In the genomic region with DNA sequence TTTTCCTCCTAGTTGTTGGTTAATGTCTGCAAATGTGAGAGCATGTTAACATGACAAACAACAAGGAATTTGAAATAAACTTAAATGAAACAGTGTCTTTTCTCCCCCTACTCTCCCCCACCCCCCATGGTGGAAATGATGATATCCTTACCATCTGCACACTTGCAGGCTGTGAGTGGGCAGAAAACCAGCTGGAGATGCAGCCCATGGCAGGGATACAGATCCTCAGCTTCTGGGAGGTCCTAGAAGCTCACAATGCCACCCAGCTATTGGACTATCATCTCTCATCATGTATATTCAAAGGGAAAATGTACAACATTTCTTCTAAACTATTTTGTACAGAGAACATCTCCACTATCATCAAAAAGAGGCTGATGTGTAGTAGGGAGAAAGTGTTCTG, we compare ENCODE assay signal across 16 cellular contexts.
DNase-seq lines count a peak whose midpoint lies in the region; ATAC-seq and TF ChIP-seq lines count a peak whose summit lies in the region.
"Had no signal": no experiment of that assay in that cellular context is flagged by ENCODE, and none has a peak within 500 bp of the region (broad histone marks: within the 10 kb centered on the region; RNA-seq: fewer than 3 reads in every experiment).

No MANE protein-coding gene starts in this region.

- H3K4me3 ChIP-seq in neural cell (ENCODE audit: low read length) = peak overlapping the region; percentile 7
- H3K4me3 ChIP-seq in stomach smooth muscle (ENCODE audit: low read length in 2 of 2) = no peak overlapping the region
- H3K4me3 ChIP-seq: GM23338 had no signal

- H3K4me2 ChIP-seq in neural cell (ENCODE audit: low read length) = no peak overlapping the region
- H3K4me2 ChIP-seq: GM23338 had no signal

- H3K27ac Mint-ChIP-seq in activated T-helper 2 cell treated with anti-CD3 and anti-CD28 coated beads, Interferon-gamma antibody, Interleukin-2, Interleukin-4, amounts not matched to agents 10 μg/mL and 5 μg/mL and 100 μg/mL, durations not matched to agents 14 hours and 24 hours and 36 hours = peak overlapping the region; percentile 10
- H3K27ac Mint-ChIP-seq: CD4-positive, alpha-beta T cell; GM23338 had no signal

- H3K4me1 ChIP-seq in stomach smooth muscle (ENCODE audit: control insufficient read depth, insufficient read depth, low read length) = peaks cover 13% of the 10 kb centered on the region
- H3K4me1 ChIP-seq: Caco-2 had no signal

- H3K27me3 ChIP-seq in neural cell (ENCODE audit: insufficient read depth, low read depth, low read length) = no peaks in the 10 kb centered on the region
- H3K27me3 ChIP-seq in stomach smooth muscle (ENCODE audit: control insufficient read depth in 1 of 2, insufficient read depth in 2 of 2, low read length in 2 of 2) = no peaks in the 10 kb centered on the region
- H3K27me3 ChIP-seq: BE2C had no signal

- intact Hi-C loops in activated T-helper 2 cell treated with anti-CD3 and anti-CD28 coated beads, Interferon-gamma antibody, Interleukin-2, Interleukin-4, amounts not matched to agents 10 μg/mL and 5 μg/mL and 100 μg/mL, durations not matched to agents 14 hours and 24 hours and 36 hours (cut with micrococcal nuclease) = no loop called here

- no peaks in the 10 kb centered on the region for H3K9me3 ChIP-seq in neural cell (ENCODE audit: low read length)
- H3K9me3 ChIP-seq in stomach smooth muscle (ENCODE audit: control insufficient read depth in 2 of 2, low read length in 2 of 2) = no peaks in the 10 kb centered on the region
- H3K9me3 ChIP-seq: BE2C, Caco-2 had no signal

- H4K20me1 ChIP-seq in neural cell (ENCODE audit: insufficient read depth) = no peaks in the 10 kb centered on the region

- no peaks in the 10 kb centered on the region for H3K27me3 Mint-ChIP-seq in activated T-helper 2 cell treated with anti-CD3 and anti-CD28 coated beads, Interferon-gamma antibody, Interleukin-2, Interleukin-4, amounts not matched to agents 10 μg/mL and 5 μg/mL and 100 μg/mL, durations not matched to agents 14 hours and 24 hours and 36 hours (ENCODE audit: low read depth)
- H3K27me3 Mint-ChIP-seq: CD4-positive, alpha-beta T cell had no signal

- DNase-seq in NCI-H1694 treated with DMSO at 0.1 percent for 48 hours (lab: John Stamatoyannopoulos, UW) (peak; percentile 28), NCI-H1694 (lab: John Stamatoyannopoulos, UW) (no peak)
- no peak for DNase-seq in activated T-helper 2 cell treated with anti-CD3 and anti-CD28 coated beads, Interferon-gamma antibody, Interleukin-2, Interleukin-4, amounts not matched to agents 10 μg/mL and 5 μg/mL and 100 μg/mL, durations not matched to agents 14 hours and 24 hours and 36 hours (ENCODE audit: low spot score)
- DNase-seq in activated CD4-positive, alpha-beta T cell treated with anti-CD3 and anti-CD28 coated beads for 1 hour = no peak
- DNase-seq: BE2C; Caco-2; CD4-positive, alpha-beta T cell; DMS79 treated with DMSO at 0.1 percent for 48 hours; GF-D8; HCEC 1CT; IMR-90 had no signal

- no peaks in the 10 kb centered on the region for H3K9me2 ChIP-seq in neural cell (ENCODE audit: insufficient read depth, low read length)

- H3K4me3 Mint-ChIP-seq in activated T-helper 2 cell treated with anti-CD3 and anti-CD28 coated beads, Interferon-gamma antibody, Interleukin-2, Interleukin-4, amounts not matched to agents 10 μg/mL and 5 μg/mL and 100 μg/mL, durations not matched to agents 14 hours and 24 hours and 36 hours (ENCODE audit: low read depth) = no peak overlapping the region
- H3K4me3 Mint-ChIP-seq: CD4-positive, alpha-beta T cell; GM23338 had no signal

- peaks cover 4% of the 10 kb centered on the region for H3K79me2 ChIP-seq in neural cell (replicated peaks; ENCODE audit: insufficient read depth, low read length)

- H3K9me3 Mint-ChIP-seq in activated T-helper 2 cell treated with anti-CD3 and anti-CD28 coated beads, Interferon-gamma antibody, Interleukin-2, Interleukin-4, amounts not matched to agents 10 μg/mL and 5 μg/mL and 100 μg/mL, durations not matched to agents 14 hours and 24 hours and 36 hours = no peaks in the 10 kb centered on the region
- H3K9me3 Mint-ChIP-seq: CD4-positive, alpha-beta T cell; GM23338 had no signal

- no peaks in the 10 kb centered on the region for H3K36me3 ChIP-seq in neural cell (ENCODE audit: insufficient read depth, low read length)
- H3K36me3 ChIP-seq in stomach smooth muscle (ENCODE audit: control insufficient read depth in 2 of 2, insufficient read depth in 2 of 2, low read length in 2 of 2) = no peaks in the 10 kb centered on the region
- H3K36me3 ChIP-seq: BE2C had no signal

- ATAC-seq in HG03196 (IDR thresholded peaks at IDR 0.05; ENCODE audit: unreplicated experiment) = no peak
- ATAC-seq: GM23338 had no signal

- no peak for TF ChIP-seq CTCF in neural cell (IDR thresholded peaks at IDR 0.05; ENCODE audit: poor library complexity, severe bottlenecking)

- H3K4me1 Mint-ChIP-seq in activated T-helper 2 cell treated with anti-CD3 and anti-CD28 coated beads, Interferon-gamma antibody, Interleukin-2, Interleukin-4, amounts not matched to agents 10 μg/mL and 5 μg/mL and 100 μg/mL, durations not matched to agents 14 hours and 24 hours and 36 hours (ENCODE audit: low read depth) = peaks cover 1% of the 10 kb centered on the region

- H3K36me3 Mint-ChIP-seq in activated T-helper 2 cell treated with anti-CD3 and anti-CD28 coated beads, Interferon-gamma antibody, Interleukin-2, Interleukin-4, amounts not matched to agents 10 μg/mL and 5 μg/mL and 100 μg/mL, durations not matched to agents 14 hours and 24 hours and 36 hours (ENCODE audit: low read depth) = no peaks in the 10 kb centered on the region

- H3K9ac ChIP-seq in neural cell (ENCODE audit: low read length) (no peak overlapping the region), stomach smooth muscle (ENCODE audit: low read length in 2 of 2) (no peak overlapping the region)

- TF ChIP-seq EP300 in neural cell (conservative IDR thresholded peaks at IDR 0.05; ENCODE audit: poor library complexity, severe bottlenecking) = no peak

- H3F3A ChIP-seq in neural cell (ENCODE audit: insufficient read depth, low read length, poor library complexity, severe bottlenecking) = peaks cover 6% of the 10 kb centered on the region

- TF ChIP-seq RAD21 in neural cell (conservative IDR thresholded peaks at IDR 0.05) = no peak

- H3K27ac ChIP-seq in neural cell (ENCODE audit: low read length) (peak overlapping the region; percentile 61), stomach smooth muscle (ENCODE audit: low read length) (peak overlapping the region; percentile 13)
- H3K27ac ChIP-seq: C4-2B had no signal

- no peak overlapping the region for H2AFZ ChIP-seq in neural cell (ENCODE audit: low read depth, low read length)
- H2AFZ ChIP-seq: GM23338 had no signal

TF ChIP-seq in neural cell, 6 proteins besides CTCF, POLR2A, EP300 and RAD21:
- TF ChIP-seq EZH2 (IDR thresholded peaks at IDR 0.05; ENCODE audit: borderline replicate concordance, insufficient read depth, low read length, poor library complexity, severe bottlenecking) (no peak), POLR2AphosphoS5 (IDR thresholded peaks at IDR 0.05) (no peak), TAF1 (IDR thresholded peaks at IDR 0.05; ENCODE audit: low read depth) (no peak), SMC3 (conservative IDR thresholded peaks at IDR 0.05; ENCODE audit: poor library complexity) (no peak), MXI1 (conservative IDR thresholded peaks at IDR 0.05; ENCODE audit: poor library complexity, severe bottlenecking) (no peak)
- TF ChIP-seq, protein P1, sequence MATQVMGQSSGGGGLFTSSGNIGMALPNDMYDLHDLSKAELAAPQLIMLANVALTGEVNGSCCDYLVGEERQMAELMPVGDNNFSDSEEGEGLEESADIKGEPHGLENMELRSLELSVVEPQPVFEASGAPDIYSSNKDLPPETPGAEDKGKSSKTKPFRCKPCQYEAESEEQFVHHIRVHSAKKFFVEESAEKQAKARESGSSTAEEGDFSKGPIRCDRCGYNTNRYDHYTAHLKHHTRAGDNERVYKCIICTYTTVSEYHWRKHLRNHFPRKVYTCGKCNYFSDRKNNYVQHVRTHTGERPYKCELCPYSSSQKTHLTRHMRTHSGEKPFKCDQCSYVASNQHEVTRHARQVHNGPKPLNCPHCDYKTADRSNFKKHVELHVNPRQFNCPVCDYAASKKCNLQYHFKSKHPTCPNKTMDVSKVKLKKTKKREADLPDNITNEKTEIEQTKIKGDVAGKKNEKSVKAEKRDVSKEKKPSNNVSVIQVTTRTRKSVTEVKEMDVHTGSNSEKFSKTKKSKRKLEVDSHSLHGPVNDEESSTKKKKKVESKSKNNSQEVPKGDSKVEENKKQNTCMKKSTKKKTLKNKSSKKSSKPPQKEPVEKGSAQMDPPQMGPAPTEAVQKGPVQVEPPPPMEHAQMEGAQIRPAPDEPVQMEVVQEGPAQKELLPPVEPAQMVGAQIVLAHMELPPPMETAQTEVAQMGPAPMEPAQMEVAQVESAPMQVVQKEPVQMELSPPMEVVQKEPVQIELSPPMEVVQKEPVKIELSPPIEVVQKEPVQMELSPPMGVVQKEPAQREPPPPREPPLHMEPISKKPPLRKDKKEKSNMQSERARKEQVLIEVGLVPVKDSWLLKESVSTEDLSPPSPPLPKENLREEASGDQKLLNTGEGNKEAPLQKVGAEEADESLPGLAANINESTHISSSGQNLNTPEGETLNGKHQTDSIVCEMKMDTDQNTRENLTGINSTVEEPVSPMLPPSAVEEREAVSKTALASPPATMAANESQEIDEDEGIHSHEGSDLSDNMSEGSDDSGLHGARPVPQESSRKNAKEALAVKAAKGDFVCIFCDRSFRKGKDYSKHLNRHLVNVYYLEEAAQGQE (IDR thresholded peaks at IDR 0.05; ENCODE audit: borderline replicate concordance) = no peak
TF ChIP-seq in neural cell: peak in this region for 0.
